Comparison of ENCODE assay signal across 7 cellular contexts in the genomic region with DNA sequence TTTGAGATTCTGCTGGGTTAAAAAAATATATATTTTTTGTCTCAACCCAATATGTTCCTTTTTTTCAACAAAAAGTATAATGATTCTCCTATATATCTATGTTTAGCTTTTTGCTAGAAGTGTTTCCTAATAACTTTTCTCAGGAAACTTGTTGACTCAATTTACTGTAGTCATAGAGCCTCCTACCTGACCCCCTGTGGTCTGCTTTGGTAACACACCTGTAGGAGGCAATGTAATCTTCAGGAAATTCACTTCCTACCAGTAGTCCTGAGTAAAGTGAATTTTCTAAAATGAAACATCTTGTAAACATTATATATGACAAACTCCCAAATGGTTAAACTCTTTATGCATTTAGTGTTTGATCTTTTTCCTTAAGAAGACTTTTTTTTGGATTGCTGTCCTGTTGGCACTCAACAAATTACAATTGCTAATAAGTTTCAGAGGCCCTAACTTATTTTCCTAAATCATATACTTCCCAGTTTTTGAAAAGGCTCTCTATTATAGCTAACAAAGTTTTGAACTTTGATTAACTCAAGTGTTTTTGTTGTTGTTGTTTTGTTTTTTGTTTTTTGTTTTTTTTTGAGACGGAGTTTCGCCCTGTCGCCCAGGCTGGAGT.
DNase-seq lines count a peak whose midpoint lies in the region; ATAC-seq and TF ChIP-seq lines count a peak whose summit lies in the region.

No MANE protein-coding gene starts in this region.

- DNase-seq in GM10266 (ENCODE audit: extremely low spot score) (peak; percentile 19), HPDE6-E6E7 (ENCODE audit: extremely low spot score) (peak; percentile 5), iris pigment epithelial cell (ENCODE audit: low read depth) (peak; percentile 51), GOT3 (lab: John Stamatoyannopoulos, UW) (no peak)
- DNase-seq in activated CD4-positive, alpha-beta T cell treated with anti-CD3 and anti-CD28 coated beads for 48 hours: peak; percentile 40

- ATAC-seq in GM21515 (IDR thresholded peaks at IDR 0.05; ENCODE audit: unreplicated experiment) (no peak), GM19397 (IDR thresholded peaks at IDR 0.05; ENCODE audit: unreplicated experiment) (no peak)

- TF ChIP-seq CTCF in GM10266 (IDR thresholded peaks at IDR 0.05; ENCODE audit: control insufficient read depth, insufficient read depth, low read depth, missing control alignments): peak; percentile 33
